10 cellular contexts compared by ENCODE assay signal in genomic region chr17:55436224-55437164, GRCh38.
DNase-seq lines count a peak whose midpoint lies in the region; ATAC-seq lines count a peak whose summit lies in the region.
"Had no signal": no experiment of that assay in that cellular context is flagged by ENCODE, and none has a peak within 500 bp of the region (broad histone marks: within the 10 kb centered on the region; RNA-seq: fewer than 3 reads in every experiment).

No MANE protein-coding gene starts in this region.

- peak overlapping the region; percentile 92 for H3K27ac Mint-ChIP-seq in dendritic cell treated with granulocyte-macrophage colony-stimulating factor and Interleukin-4, amounts not matched to agents 40 ng/mL and 50 ng/mL, for 4 days

- H3K9me3 Mint-ChIP-seq in dendritic cell treated with granulocyte-macrophage colony-stimulating factor and Interleukin-4, amounts not matched to agents 40 ng/mL and 50 ng/mL, for 4 days = no peaks in the 10 kb centered on the region

- peak; percentile 42 for ATAC-seq in GM18508 (IDR thresholded peaks at IDR 0.05; ENCODE audit: insufficient read depth, unreplicated experiment)
- peak; percentile 7 for ATAC-seq in GM21367 (IDR thresholded peaks at IDR 0.05; ENCODE audit: unreplicated experiment)
- ATAC-seq in HG03108 (IDR thresholded peaks at IDR 0.05; ENCODE audit: unreplicated experiment) = peak; percentile 23
- no peak for ATAC-seq in GM19397 (IDR thresholded peaks at IDR 0.05; ENCODE audit: unreplicated experiment)

- H3K36me3 Mint-ChIP-seq in dendritic cell treated with granulocyte-macrophage colony-stimulating factor and Interleukin-4, amounts not matched to agents 40 ng/mL and 50 ng/mL, for 4 days (ENCODE audit: low read depth) = no peaks in the 10 kb centered on the region

- intact Hi-C loops in dendritic cell treated with granulocyte-macrophage colony-stimulating factor and Interleukin-4, amounts not matched to agents 40 ng/mL and 50 ng/mL, for 4 days (cut with micrococcal nuclease) = loop anchor here (2.0 kb wide), 1 partner anchor 14 kb away; no protein-coding TSS in a partner anchor

- peaks cover 7% of the 10 kb centered on the region for H3K27me3 Mint-ChIP-seq in dendritic cell treated with granulocyte-macrophage colony-stimulating factor and Interleukin-4, amounts not matched to agents 40 ng/mL and 50 ng/mL, for 4 days

- DNase-seq in globus pallidus (ENCODE audit: low spot score) = no peak
- no peak for DNase-seq in central memory CD4-positive, alpha-beta T cell
- DNase-seq in T1000 (lab: John Stamatoyannopoulos, UW) = no peak
- DNase-seq: cerebellar nuclear complex, NCI-H446 had no signal

- H3K4me1 Mint-ChIP-seq in dendritic cell treated with granulocyte-macrophage colony-stimulating factor and Interleukin-4, amounts not matched to agents 40 ng/mL and 50 ng/mL, for 4 days (ENCODE audit: low read depth) = peaks cover 46% of the 10 kb centered on the region

- no peak overlapping the region for H3K4me3 Mint-ChIP-seq in dendritic cell treated with granulocyte-macrophage colony-stimulating factor and Interleukin-4, amounts not matched to agents 40 ng/mL and 50 ng/mL, for 4 days
